Comparison of ENCODE assay signal across 1 cellular context in the genomic region with DNA sequence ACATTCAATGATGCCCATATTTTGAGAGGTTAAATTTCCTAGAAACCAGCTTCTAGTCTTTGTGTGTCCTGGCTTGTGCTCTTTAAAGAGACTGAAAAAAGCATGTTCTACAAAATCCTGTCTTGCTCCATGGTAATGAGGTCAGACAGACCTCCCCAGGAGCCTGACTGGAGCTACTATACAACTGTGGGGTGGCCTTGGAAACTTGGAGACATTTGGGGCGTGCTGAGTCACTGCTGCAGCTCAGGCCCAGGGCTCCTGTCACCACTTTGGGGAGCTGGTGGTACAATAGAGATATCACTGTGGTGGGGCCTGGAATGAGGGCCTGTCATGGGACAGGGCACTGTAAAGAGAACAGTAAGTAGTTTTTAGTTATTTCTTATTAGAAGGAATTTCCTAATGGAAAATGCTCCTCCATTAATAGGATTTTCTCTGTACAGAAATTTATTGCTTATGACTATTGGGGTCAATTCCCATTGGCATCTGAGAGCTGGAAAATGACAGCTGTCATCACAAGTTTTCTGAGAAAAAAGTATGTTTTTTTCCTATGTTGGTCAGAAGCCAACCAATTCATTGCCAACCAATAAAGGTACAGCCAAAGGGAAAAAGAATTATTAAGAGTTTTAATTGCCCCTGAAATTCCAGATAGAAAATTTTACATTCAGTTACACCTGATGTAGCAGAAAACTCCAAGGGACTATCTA.
TF ChIP-seq lines count a peak whose summit lies in the region.

No MANE protein-coding gene starts in this region.

TF ChIP-seq in A549, 52 proteins besides CTCF, POLR2A, EP300 and RAD21 (continued from another document):
- TF ChIP-seq, protein P1, sequence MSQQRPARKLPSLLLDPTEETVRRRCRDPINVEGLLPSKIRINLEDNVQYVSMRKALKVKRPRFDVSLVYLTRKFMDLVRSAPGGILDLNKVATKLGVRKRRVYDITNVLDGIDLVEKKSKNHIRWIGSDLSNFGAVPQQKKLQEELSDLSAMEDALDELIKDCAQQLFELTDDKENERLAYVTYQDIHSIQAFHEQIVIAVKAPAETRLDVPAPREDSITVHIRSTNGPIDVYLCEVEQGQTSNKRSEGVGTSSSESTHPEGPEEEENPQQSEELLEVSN (IDR thresholded peaks at IDR 0.05; ENCODE audit: borderline replicate concordance, low read depth) = no peak
- no peak for TF ChIP-seq JUNB (IDR thresholded peaks at IDR 0.05)
